28 cellular contexts compared by ENCODE assay signal in genomic region chr11:2329551-2329950, GRCh38. TPM values are rescaled to one million over a fixed set of nuclear protein-coding genes. Genes with fewer than 3 reads are reported as not detected.
"Had no signal": no experiment of that assay in that cellular context is flagged by ENCODE, and none has a peak within 500 bp of the region (broad histone marks: within the 10 kb centered on the region; RNA-seq: fewer than 3 reads in every experiment).

No MANE protein-coding gene starts in this region.

- ATAC-seq: naive thymus-derived CD8-positive, alpha-beta T cell; right lobe of liver; stimulated activated memory B cell treated with anti-CD40 and anti-IgM and Interleukin-4, amounts not matched to agents 10 μg/mL and 1 μg/mL and 100 μg/mL, for 72 hours; stimulated activated naive CD8-positive, alpha-beta T cell treated with anti-CD3 and anti-CD28 coated beads, Interleukin-15, amount 100 ng/mL, for 72 hours had no signal

- H3K36me3 ChIP-seq: left ventricle myocardium inferior, ovary, right atrium auricular region, right lobe of liver, tibial nerve, uterus had no signal

- H3K27me3 ChIP-seq: hepatocyte, ovary, right atrium auricular region, right lobe of liver, tibial nerve, uterus had no signal

- H3K4me1 ChIP-seq: tibial nerve, uterus had no signal

- H3K79me2 ChIP-seq: hepatocyte had no signal

- H3K27ac ChIP-seq: hepatocyte, left ventricle myocardium inferior, ovary, right atrium auricular region, right lobe of liver, tibial nerve, uterus had no signal

- H3K9me3 ChIP-seq: ovary, right atrium auricular region, right lobe of liver, tibial nerve, uterus had no signal

- H2AFZ ChIP-seq: hepatocyte had no signal

- H3K4me1 Mint-ChIP-seq: nephron; stimulated activated memory B cell treated with anti-CD40 and anti-IgM and Interleukin-4, amounts not matched to agents 10 μg/mL and 1 μg/mL and 100 μg/mL, for 72 hours; stimulated activated naive CD8-positive, alpha-beta T cell treated with anti-CD3 and anti-CD28 coated beads, Interleukin-15, amount 100 ng/mL, for 72 hours had no signal

- H3K4me3 Mint-ChIP-seq: naive thymus-derived CD8-positive, alpha-beta T cell; nephron; neural crest cell; stimulated activated memory B cell treated with anti-CD40 and anti-IgM and Interleukin-4, amounts not matched to agents 10 μg/mL and 1 μg/mL and 100 μg/mL, for 72 hours; stimulated activated naive CD8-positive, alpha-beta T cell treated with anti-CD3 and anti-CD28 coated beads, Interleukin-15, amount 100 ng/mL, for 72 hours; type B pancreatic cell had no signal

- H3K4me3 ChIP-seq: hepatocyte, left ventricle myocardium inferior, lung, ovary, right atrium auricular region, right lobe of liver, smooth muscle cell, tibial nerve, uterus had no signal

- H3K36me3 Mint-ChIP-seq: naive thymus-derived CD8-positive, alpha-beta T cell; type B pancreatic cell had no signal

- H3K9me3 Mint-ChIP-seq: type B pancreatic cell had no signal

- H3K27ac Mint-ChIP-seq: nephron; progenitor cell of endocrine pancreas; stimulated activated memory B cell treated with anti-CD40 and anti-IgM and Interleukin-4, amounts not matched to agents 10 μg/mL and 1 μg/mL and 100 μg/mL, for 72 hours; type B pancreatic cell had no signal

- DNase-seq: islet precursor cell; left ventricle myocardium inferior; midbrain; naive thymus-derived CD8-positive, alpha-beta T cell; ovary; right lobe of liver; stimulated activated CD4-positive, alpha-beta T cell treated with anti-CD3 and anti-CD28 coated beads, Interleukin-1b, Interleukin-23, amount 100 ng/mL, for 48 hours; stimulated activated CD4-positive, alpha-beta T cell treated with anti-CD3 and anti-CD28 coated beads, Interleukin-2, amount 100 ng/mL, for 48 hours; stimulated activated CD4-positive, alpha-beta T cell treated with anti-CD3 and anti-CD28 coated beads, Interleukin-4, amount 100 ng/mL, for 4 hours; stimulated activated CD8-positive, alpha-beta memory T cell treated with anti-CD3 and anti-CD28 coated beads, Interleukin-4, amount 100 ng/mL, for 48 hours; stimulated activated naive CD4-positive, alpha-beta T cell treated with Interleukin-2 at 50 U/mL for 16 hours; stimulated activated naive CD8-positive, alpha-beta T cell treated with anti-CD3 and anti-CD28 coated beads, Interleukin-15, amount 100 ng/mL, for 72 hours; substantia nigra; uterus had no signal

- H3K4me2 ChIP-seq: hepatocyte, smooth muscle cell had no signal

RNA-seq across cellular contexts. Expression of gene TSPAN32, which starts 27.7 kb away (rescaled TPM):
- total RNA-seq: neural crest cell, pulmonary artery endothelial cell, renal cortical epithelial cell, smooth muscle cell had no signal
- polyA plus RNA-seq: smooth muscle cell had no signal

RNA-seq across cellular contexts. Expression of gene C11orf21, which starts 27.8 kb away (rescaled TPM):
- total RNA-seq: kidney epithelial cell, neural crest cell, pulmonary artery endothelial cell, smooth muscle cell had no signal
- polyA plus RNA-seq: smooth muscle cell had no signal

RNA-seq across cellular contexts. Expression of gene ASCL2, which starts 59.2 kb away (rescaled TPM):
- total RNA-seq: kidney epithelial cell, left ventricle myocardium inferior, pulmonary artery endothelial cell, renal cortical epithelial cell, skeletal muscle tissue, smooth muscle cell had no signal
